31 cellular contexts compared by ENCODE assay signal in the genomic region with DNA sequence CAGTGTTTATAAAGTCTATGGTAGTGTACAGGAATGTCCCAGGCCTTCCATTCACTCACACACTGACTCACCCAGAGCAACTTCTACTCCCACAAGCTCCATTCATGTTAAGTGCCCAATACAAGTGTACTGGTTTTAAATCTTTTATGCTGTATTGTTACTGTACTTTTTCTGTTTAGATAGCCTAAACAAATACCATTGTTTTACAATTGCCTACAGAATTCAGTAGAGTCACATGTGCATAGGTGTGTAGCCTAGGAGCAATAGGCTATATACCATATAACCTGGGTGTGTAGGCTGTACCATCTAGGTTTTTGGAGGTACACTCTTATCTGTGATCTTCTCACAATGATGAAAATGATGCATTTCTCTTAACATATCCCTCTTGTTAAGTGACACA.
"Had no signal": no experiment of that assay in that cellular context is flagged by ENCODE, and none has a peak within 500 bp of the region (broad histone marks: within the 10 kb centered on the region; RNA-seq: fewer than 3 reads in every experiment).

No MANE protein-coding gene starts in this region.

- ATAC-seq: activated CD4-positive, alpha-beta T cell treated with anti-CD3 and anti-CD28 coated beads for 36 hours; activated CD4-positive, CD25-positive, alpha-beta regulatory T cell treated with anti-CD3 and anti-CD28 coated beads, Interleukin-2, amount 50 U/mL, for 24 hours; activated CD8-positive, alpha-beta memory T cell treated with anti-CD3 and anti-CD28 coated beads, Interleukin-2, amount 10 ng/mL, durations not matched to agents 7 days and 5 days; activated CD8-positive, alpha-beta T cell treated with anti-CD3 and anti-CD28 coated beads for 36 hours; activated CD8-positive, alpha-beta T cell treated with anti-CD3 and anti-CD28 coated beads, Interleukin-2, amount 10 ng/mL, durations not matched to agents 7 days and 5 days; T-cell; T-helper 17 cell; WTC11 had no signal

- H3K27ac ChIP-seq: VCaP, WERI-Rb-1 had no signal

- DNase-seq: activated B cell treated with CpG ODN at 0.5 μM for 24 hours; activated CD4-positive, alpha-beta memory T cell treated with anti-CD3 and anti-CD28 coated beads for 36 hours; activated CD4-positive, alpha-beta memory T cell treated with anti-CD3 and anti-CD28 coated beads, Interleukin-2, amount 10 ng/mL, durations not matched to agents 7 days and 5 days; activated CD4-positive, alpha-beta T cell treated with anti-CD3 and anti-CD28 coated beads for 1 hour; activated CD4-positive, alpha-beta T cell treated with anti-CD3 and anti-CD28 coated beads for 36 hours; activated CD4-positive, alpha-beta T cell treated with anti-CD3 and anti-CD28 coated beads for 4 hours; activated CD4-positive, alpha-beta T cell treated with anti-CD3 and anti-CD28 coated beads for 48 hours; activated CD4-positive, alpha-beta T cell treated with anti-CD3 and anti-CD28 coated beads, Interleukin-2, amount 10 ng/mL, durations not matched to agents 24 days and 14 days; activated CD4-positive, alpha-beta T cell treated with anti-CD3 and anti-CD28 coated beads, Interleukin-2, amount 10 ng/mL, durations not matched to agents 7 days and 5 days; activated CD4-positive, alpha-beta T cell treated with anti-CD3 and anti-CD28 coated beads, Interleukin-2, amount 50 U/mL, for 1 hour; activated CD4-positive, alpha-beta T cell treated with anti-CD3 and anti-CD28 coated beads, Interleukin-2, amount 50 U/mL, for 4 hours; activated CD4-positive, alpha-beta T cell treated with anti-CD3 and anti-CD28 coated beads, Interleukin-2, amount 50 U/mL, for 48 hours; activated CD4-positive, CD25-positive, alpha-beta regulatory T cell treated with anti-CD3 and anti-CD28 coated beads, Interleukin-2, amount 50 U/mL, for 72 hours; activated CD8-positive, alpha-beta memory T cell treated with anti-CD3 and anti-CD28 coated beads for 24 hours; activated CD8-positive, alpha-beta memory T cell treated with anti-CD3 and anti-CD28 coated beads, Interleukin-2, amount 10 ng/mL, durations not matched to agents 7 days and 5 days; activated CD8-positive, alpha-beta memory T cell treated with anti-CD3 and anti-CD28 coated beads, Interleukin-2, amount 50 U/mL, for 4 hours; activated CD8-positive, alpha-beta memory T cell treated with anti-CD3 and anti-CD28 coated beads, Interleukin-2, amount 50 U/mL, for 48 hours; activated CD8-positive, alpha-beta T cell treated with anti-CD3 and anti-CD28 coated beads for 36 hours; activated CD8-positive, alpha-beta T cell treated with anti-CD3 and anti-CD28 coated beads, Interleukin-2, amount 10 ng/mL, durations not matched to agents 7 days and 5 days; activated T-cell treated with anti-CD3 and anti-CD28 coated beads for 4 hours; T-cell; T-helper 1 cell; T-helper 17 cell; T-helper 2 cell; T-helper 9 cell; T1000; WERI-Rb-1 had no signal

- H3K36me3 ChIP-seq: WERI-Rb-1 had no signal

- FAIRE-seq: TTC549 had no signal
